ENCODE assay signal across 11 cellular contexts in the genomic region with DNA sequence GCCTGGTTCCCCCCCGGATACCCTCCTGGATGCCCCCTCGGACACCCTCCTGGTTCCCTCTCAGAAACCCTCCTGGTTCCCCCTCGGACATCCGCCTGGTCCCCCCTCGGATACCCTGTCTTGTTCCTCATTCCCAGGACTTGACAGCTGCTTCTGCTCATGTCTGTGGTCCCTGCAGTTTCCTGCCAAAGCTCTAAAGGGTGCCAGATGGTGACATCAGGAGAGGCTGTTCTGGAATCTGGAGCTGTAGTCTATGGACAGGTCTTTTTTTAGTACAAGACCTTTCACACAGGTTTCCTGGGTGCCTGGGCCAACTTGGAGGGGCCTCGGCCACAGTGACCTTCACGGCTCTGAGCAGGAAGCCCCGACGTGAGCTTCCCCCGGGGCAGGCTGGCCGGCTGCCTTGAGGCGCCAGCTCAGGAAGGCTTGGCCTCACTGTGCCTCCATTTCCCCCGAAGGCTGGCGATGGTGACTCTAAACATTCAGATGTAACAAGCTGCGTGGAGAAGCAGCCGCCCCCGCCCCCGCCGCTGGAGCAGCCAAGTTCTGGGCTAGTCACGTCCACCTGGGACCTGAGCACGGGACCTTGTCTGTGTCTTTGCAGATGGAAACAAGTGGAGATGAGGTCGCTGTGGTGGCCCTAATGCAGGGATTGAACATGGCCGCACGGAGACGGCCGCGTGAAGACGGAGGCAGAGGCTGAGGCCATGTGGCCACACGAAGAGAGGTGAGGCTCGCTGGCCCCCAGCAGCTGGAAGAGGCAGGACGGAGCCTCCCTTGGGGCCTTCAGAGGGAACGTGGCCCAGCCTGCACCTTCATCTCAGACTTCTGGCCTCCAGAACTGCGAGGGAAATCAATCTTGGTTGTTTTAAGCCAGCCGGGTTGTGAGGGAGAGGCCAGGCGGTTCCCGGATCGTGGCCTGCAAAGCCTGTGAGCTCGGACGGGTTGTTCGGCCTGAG. TPM values are rescaled to one million over a fixed set of nuclear protein-coding genes. Genes with fewer than 3 reads are reported as not detected.
DNase-seq lines count a peak whose midpoint lies in the region; ATAC-seq and TF ChIP-seq lines count a peak whose summit lies in the region.
"Had no signal": no experiment of that assay in that cellular context is flagged by ENCODE, and none has a peak within 500 bp of the region (broad histone marks: within the 10 kb centered on the region; RNA-seq: fewer than 3 reads in every experiment).

No MANE protein-coding gene starts in this region.

- no peaks in the 10 kb centered on the region for H3K27me3 ChIP-seq in thyroid gland

- peaks cover 9% of the 10 kb centered on the region for H3K36me3 Mint-ChIP-seq in nephron (ENCODE audit: low read depth)

- DNase-seq in AG08396 (ENCODE audit: low spot score) (peak; percentile 82), UCSD-AML1 (lab: John Stamatoyannopoulos, UW; ENCODE audit: unreplicated experiment) (peak; percentile 48), Right ventricle myocardium superior (peak; percentile 76), thyroid gland (no peak), SW 1271 (lab: John Stamatoyannopoulos, UW) (no peak), NCI-H510A (lab: John Stamatoyannopoulos, UW) (no peak), NCI-H2107 (lab: John Stamatoyannopoulos, UW) (no peak)
- DNase-seq: ACHN; activated T-cell treated with anti-CD3 and anti-CD28 coated beads, Interleukin-2, amount 50 U/mL, for 1 hour; NCI-H345 had no signal

- H3K27ac Mint-ChIP-seq in nephron, result peak overlapping the region; percentile 27 to 64 (median 63)

- peak; percentile 80 for ATAC-seq in Right ventricle myocardium superior (ENCODE audit: poor library complexity)

- H3K9me3 ChIP-seq in thyroid gland, result no peaks in the 10 kb centered on the region

- H3K4me1 Mint-ChIP-seq in nephron, result peaks cover 33% of the 10 kb centered on the region

- 85 to 87% methylated on average over 22 to 40 of the region's 40 CpGs for WGBS in thyroid gland, 2 donors

- no peaks in the 10 kb centered on the region for H3K27me3 Mint-ChIP-seq in nephron (ENCODE audit: low read depth)

- no peaks in the 10 kb centered on the region for H3K9me3 Mint-ChIP-seq in nephron

- TF ChIP-seq CTCF in nephron (IDR thresholded peaks at IDR 0.05; ENCODE audit: unreplicated experiment in 3 of 3) (no peak), thyroid gland (IDR thresholded peaks at IDR 0.05) (no peak)

- no peak overlapping the region for H3K4me3 Mint-ChIP-seq in nephron

- intact Hi-C loops in Right ventricle myocardium superior (cut with DNase I) (no loop called here), thyroid gland (cut with DNase I) (no loop called here)

- H3K36me3 ChIP-seq in thyroid gland, result peaks cover 22% of the 10 kb centered on the region in 2 donors

- TF ChIP-seq POLR2A in thyroid gland (IDR thresholded peaks at IDR 0.05), result no peak

- H3K4me1 ChIP-seq in thyroid gland, result peaks cover 0 to 4% of the 10 kb centered on the region in 2 donors

- no peak overlapping the region for H3K27ac ChIP-seq in thyroid gland

- no peak overlapping the region for H3K4me3 ChIP-seq in thyroid gland (replicated peaks in 1 of 3)

RNA-seq across cellular contexts. Expression of a gene that starts 12.7 kb away (rescaled TPM):
- total RNA-seq in Right ventricle myocardium superior (56.6 TPM), thyroid gland (10 to 100 TPM; 43.4 to 86.8 (median 73.4) TPM)

RNA-seq across cellular contexts. Expression of a gene that starts 15.0 kb away (rescaled TPM):
- 52.6 TPM for total RNA-seq in Right ventricle myocardium superior
- 10 to 100 TPM; 29.7 to 79.0 (median 58.9) TPM for total RNA-seq in thyroid gland

RNA-seq across cellular contexts. Expression of a gene that starts 30.5 kb away (rescaled TPM):
- total RNA-seq in Right ventricle myocardium superior (20.2 TPM), thyroid gland (10 to 100 TPM; 21.7 to 52.2 (median 31.4) TPM)

RNA-seq across cellular contexts. Expression of a gene that starts 49.2 kb away (rescaled TPM):
- 216 TPM for total RNA-seq in Right ventricle myocardium superior
- under 1 TPM; 0.27 to 0.67 (median 0.40) TPM for total RNA-seq in thyroid gland

RNA-seq across cellular contexts. Expression of a gene that starts 49.3 kb away (rescaled TPM):
- total RNA-seq in Right ventricle myocardium superior (4.3 TPM), thyroid gland (1 to 10 TPM; 4.9 to 9.2 (median 6.2) TPM)

Comparison
In these comparisons a context has a peak if more than half of its experiments do, and no peak if none do; other contexts are left out.
1. DNase-seq: peak in AG08396 (single experiment), UCSD-AML1 (single experiment) and Right ventricle myocardium superior (single experiment); none in thyroid gland (0 of 2), SW 1271 (0 of 2), NCI-H510A (single experiment) and NCI-H2107 (single experiment).